In genomic region chr2:64615206-64615763, GRCh38 we compare ENCODE assay signal across 22 cellular contexts. TPM values are rescaled to one million over a fixed set of nuclear protein-coding genes. Genes with fewer than 3 reads are reported as not detected.
A peak's percentile ranks its signal among the peaks of the same experiment; 100 is the strongest.
DNase-seq lines count a peak whose midpoint lies in the region; ATAC-seq, FAIRE-seq and TF ChIP-seq lines count a peak whose summit lies in the region.
"Had no signal": no experiment of that assay in that cellular context is flagged by ENCODE, and none has a peak within 500 bp of the region (broad histone marks: within the 10 kb centered on the region; RNA-seq: fewer than 3 reads in every experiment).

No MANE protein-coding gene starts in this region.

- peaks cover 0 to 8% of the 10 kb centered on the region in 2 experiments; a peak in 3 of 5 replicates for H3K4me1 ChIP-seq in K562 (replicated peaks in 1 of 2; ENCODE audit: control insufficient read depth in 2 of 2, insufficient read depth in 2 of 2, low read length in 2 of 2)
- H3K4me1 ChIP-seq in endodermal cell (ENCODE audit: control insufficient read depth, insufficient read depth, low read length): peaks cover 11% of the 10 kb centered on the region
- peaks cover 9% of the 10 kb centered on the region for H3K4me1 ChIP-seq in HepG2 (ENCODE audit: insufficient read depth, low read length)
- H3K4me1 ChIP-seq in small intestine (ENCODE audit: control insufficient read depth in 2 of 2, insufficient read depth in 1 of 2, low read depth in 1 of 2, low read length in 1 of 2): no peaks in the 10 kb centered on the region
- no peaks in the 10 kb centered on the region for H3K4me1 ChIP-seq in PC-3 (ENCODE audit: insufficient read depth, low read length)
- H3K4me1 ChIP-seq: Caco-2 had no signal

- ATAC-seq in K562 (no peak; the same call in 1 of the 3 replicates), HepG2 (peak; percentile 85), PC-3 (no peak), HG03280 (IDR thresholded peaks at IDR 0.05; ENCODE audit: unreplicated experiment) (no peak)

- CTCF ChIA-PET in K562 (lab: Yijun Ruan, JAX; ENCODE audit: low intra/inter-chr PET ratio): no interaction called here
- CTCF ChIA-PET in HepG2 (lab: Yijun Ruan, JAX; ENCODE audit: low intra/inter-chr PET ratio, low total read pairs): no interaction called here
- CTCF ChIA-PET in PC-3 (lab: Charles Lee): interaction anchor here (0.6 kb wide), 1 partner anchor 21 kb away, joined by 6 read pairs; no protein-coding TSS in a partner anchor

- H3K9ac ChIP-seq in K562 (ENCODE audit: insufficient read depth in 1 of 2, low read depth in 2 of 2, low read length in 2 of 2) (peak overlapping the region in 1 of 2 experiments; percentile 2; a peak in 1 of 4 replicates), endodermal cell (ENCODE audit: extremely low read depth, low read length, poor library complexity, severe bottlenecking) (no peak overlapping the region), HepG2 (ENCODE audit: insufficient read depth, low read depth, low read length) (no peak overlapping the region), PC-3 (ENCODE audit: low read length) (no peak overlapping the region)
- H3K9ac ChIP-seq: KMS-11 had no signal

- 62% methylated on average over 6 of the region's 6 CpGs for WGBS in K562 (ENCODE audit: insufficient coverage, low coverage, missing lambda C conversion rate)
- WGBS in endodermal cell (ENCODE audit: insufficient coverage in 1 of 2, insufficient read length in 1 of 2), 2 experiments: 94 to 97% methylated on average over 3 to 6 of the region's 6 CpGs
- WGBS in HepG2 (ENCODE audit: low lambda C conversion rate): 65% methylated on average over 6 of the region's 6 CpGs
- 83 to 89% (median 87%) methylated on average over 6 of the region's 6 CpGs for WGBS in small intestine, 3 donors

- DNase-seq in K562 (ENCODE audit: extremely low read depth in 1 of 4, low spot score in 3 of 4): no peak
- DNase-seq in endodermal cell: peak; percentile 27
- no peak for DNase-seq in HepG2 (ENCODE audit: low spot score)
- peak; percentile 37 for DNase-seq in small intestine
- DNase-seq in putamen (ENCODE audit: low spot score): no peak
- DNase-seq in PC-3: no peak
- DNase-seq: ACHN; Caco-2; CD4-positive, alpha-beta T cell; GDM1; HFFc6 had no signal

- no peak overlapping the region for H3K27ac Mint-ChIP-seq in endodermal cell
- H3K27ac Mint-ChIP-seq: CD4-positive, alpha-beta T cell; GM23338; HFFc6 had no signal

- no peak for TF ChIP-seq EP300 in K562 (IDR thresholded peaks at IDR 0.05; ENCODE audit: low read length)
- TF ChIP-seq EP300 in HepG2 (IDR thresholded peaks at IDR 0.05; ENCODE audit: low read depth in 2 of 2, low read length in 2 of 2): no peak
- TF ChIP-seq EP300 in HepG2 (CRISPR knock-in tag; IDR thresholded peaks at IDR 0.05; ENCODE audit: borderline replicate concordance): no peak

- BruUV-seq in K562 (replicated peaks; lab: Mats Ljungman, UMichigan) (no TSS peak), HepG2 (replicated peaks; lab: Mats Ljungman, UMichigan) (no TSS peak), PC-3 (replicated peaks; lab: Mats Ljungman, UMichigan) (no TSS peak)

- no peak for TF ChIP-seq POLR2A in K562 (conservative IDR thresholded peaks at IDR 0.05)
- TF ChIP-seq POLR2A in HepG2 (IDR thresholded peaks at IDR 0.05; ENCODE audit: insufficient read depth in 1 of 2, low read depth in 2 of 2, low read length in 2 of 2): no peak

- intact Hi-C loops in K562 (cut with micrococcal nuclease): no loop called here
- intact Hi-C loops in HepG2 (cut with micrococcal nuclease; ENCODE audit: unreplicated experiment): no loop called here
- intact Hi-C loops in PC-3 (cut with micrococcal nuclease): no loop called here

- peaks cover 23% of the 10 kb centered on the region for H3K4me1 Mint-ChIP-seq in endodermal cell

- H3K4me3 ChIP-seq in K562 (no peak overlapping the region), endodermal cell (ENCODE audit: low read length) (no peak overlapping the region), HepG2 (replicated peaks in 1 of 3; ENCODE audit: insufficient read depth in 1 of 3, low read depth in 2 of 3, low read length in 3 of 3) (no peak overlapping the region), small intestine (ENCODE audit: low read depth in 1 of 2, low read length in 2 of 2) (no peak overlapping the region), PC-3 (ENCODE audit: low read length) (no peak overlapping the region)
- H3K4me3 ChIP-seq: GM23338 had no signal

- no peak overlapping the region for H3K4me3 Mint-ChIP-seq in endodermal cell
- H3K4me3 Mint-ChIP-seq: CD4-positive, alpha-beta T cell; GM23338; HFFc6 had no signal

- H3K36me3 Mint-ChIP-seq in endodermal cell (ENCODE audit: low read depth): no peaks in the 10 kb centered on the region

- H3K79me2 ChIP-seq in K562 (ENCODE audit: control insufficient read depth, insufficient read depth, low read length) (no peaks in the 10 kb centered on the region), HepG2 (ENCODE audit: insufficient read depth, low read length) (no peaks in the 10 kb centered on the region), PC-3 (ENCODE audit: low read length) (no peaks in the 10 kb centered on the region)

- H3K9me1 ChIP-seq in K562 (ENCODE audit: control insufficient read depth, insufficient read depth, low read length): no peaks in the 10 kb centered on the region

- H3K27ac ChIP-seq in K562 (ENCODE audit: extremely low read depth, low read depth, low read length) (no peak overlapping the region), endodermal cell (ENCODE audit: low read depth, low read length) (no peak overlapping the region), HepG2 (ENCODE audit: extremely low read length, insufficient read depth, low read length) (no peak overlapping the region), small intestine (ENCODE audit: low read depth in 1 of 2, low read length in 1 of 2) (no peak overlapping the region), PC-3 (ENCODE audit: low read length) (no peak overlapping the region)
- H3K27ac ChIP-seq: C4-2B, HL-60, KMS-11 had no signal

- no peaks in the 10 kb centered on the region for H3K9me2 ChIP-seq in PC-3 (replicated peaks; ENCODE audit: low read length)

- H3K36me3 ChIP-seq in K562 (ENCODE audit: control insufficient read depth, insufficient read depth, low read length): no peaks in the 10 kb centered on the region
- H3K36me3 ChIP-seq in endodermal cell (ENCODE audit: control insufficient read depth, insufficient read depth, low read length): no peaks in the 10 kb centered on the region
- H3K36me3 ChIP-seq in HepG2 (replicated peaks in 1 of 2; ENCODE audit: control insufficient read depth in 1 of 2, insufficient read depth in 2 of 2, low read length in 2 of 2): no peaks in the 10 kb centered on the region
- H3K36me3 ChIP-seq in small intestine (ENCODE audit: control insufficient read depth in 2 of 2, insufficient read depth in 2 of 2, low read length in 2 of 2): no peaks in the 10 kb centered on the region
- no peaks in the 10 kb centered on the region for H3K36me3 ChIP-seq in PC-3 (ENCODE audit: low read depth, low read length)

- TF ChIP-seq RAD21 in K562 (CRISPR knock-in tag; conservative IDR thresholded peaks at IDR 0.05 in 1 of 2, IDR thresholded peaks at IDR 0.05 in 1 of 2) (no peak), HepG2 (CRISPR knock-in tag; IDR thresholded peaks at IDR 0.05) (no peak)

- H4K20me1 ChIP-seq in K562 (replicated peaks; ENCODE audit: control insufficient read depth, insufficient read depth, low read length) (no peaks in the 10 kb centered on the region), HepG2 (ENCODE audit: insufficient read depth, low read length) (no peaks in the 10 kb centered on the region), PC-3 (ENCODE audit: low read length) (no peaks in the 10 kb centered on the region)

- H2AFZ ChIP-seq in K562 (ENCODE audit: low read depth, low read length) (peak overlapping the region; percentile 66), HepG2 (ENCODE audit: low read length) (no peak overlapping the region), PC-3 (ENCODE audit: low read length) (no peak overlapping the region)
- H2AFZ ChIP-seq: GM23338 had no signal

- no peaks in the 10 kb centered on the region for H3K9me3 ChIP-seq in K562 (replicated peaks; ENCODE audit: control insufficient read depth, insufficient read depth, low read depth, low read length)
- H3K9me3 ChIP-seq in endodermal cell (ENCODE audit: control insufficient read depth, low read length): no peaks in the 10 kb centered on the region
- no peaks in the 10 kb centered on the region for H3K9me3 ChIP-seq in HepG2 (ENCODE audit: low read length)
- no peaks in the 10 kb centered on the region for H3K9me3 ChIP-seq in small intestine (ENCODE audit: control insufficient read depth, low read depth)
- H3K9me3 ChIP-seq in PC-3 (ENCODE audit: low read length): no peaks in the 10 kb centered on the region
- H3K9me3 ChIP-seq: Caco-2 had no signal

- no peaks in the 10 kb centered on the region for H3K9me3 Mint-ChIP-seq in endodermal cell
- H3K9me3 Mint-ChIP-seq: CD4-positive, alpha-beta T cell; GM23338; HFFc6 had no signal

- POLR2A ChIA-PET in K562 (lab: Yijun Ruan, JAX): interaction anchor here (0.6 to 1.7 kb wide), 5 partner anchors 9 to 32 kb away, joined by 3 to 7 read pairs (median 4); no protein-coding TSS in a partner anchor
- POLR2A ChIA-PET in HepG2 (lab: Yijun Ruan, JAX): interaction anchor here (1.3 kb wide), 1 partner anchor 39 kb away, joined by 3 read pairs; the partner anchor contains the start of gene SERTAD2
- POLR2A ChIA-PET in PC-3 (lab: Charles Lee; ENCODE audit: unreplicated experiment): interaction anchor here (0.7 kb wide), 1 partner anchor 25 kb away, joined by 4 read pairs; no protein-coding TSS in a partner anchor

- H3F3A ChIP-seq in PC-3 (ENCODE audit: low read length, unreplicated experiment): no peaks in the 10 kb centered on the region

- peaks cover 12% of the 10 kb centered on the region for H3K27me3 Mint-ChIP-seq in endodermal cell (ENCODE audit: insufficient read depth)
- H3K27me3 Mint-ChIP-seq: CD4-positive, alpha-beta T cell had no signal

- H3K27me3 ChIP-seq in K562 (ENCODE audit: control insufficient read depth in 2 of 2, insufficient read depth in 2 of 2, low read length in 2 of 2) (no peaks in the 10 kb centered on the region), endodermal cell (ENCODE audit: control insufficient read depth, insufficient read depth, low read length, poor library complexity, severe bottlenecking) (no peaks in the 10 kb centered on the region), HepG2 (ENCODE audit: control insufficient read depth in 1 of 2, insufficient read depth in 2 of 2, low read length in 2 of 2) (no peaks in the 10 kb centered on the region; a peak in 2 of 5 replicates), small intestine (ENCODE audit: control insufficient read depth in 2 of 2, insufficient read depth in 2 of 2, low read length in 2 of 2) (no peaks in the 10 kb centered on the region), PC-3 (ENCODE audit: low read length) (no peaks in the 10 kb centered on the region)

- no peak for TF ChIP-seq CTCF in K562 (IDR thresholded peaks at IDR 0.05 in 2 of 3, conservative IDR thresholded peaks at IDR 0.05 in 1 of 3; ENCODE audit: insufficient read depth in 2 of 3, low read depth in 1 of 3, low read length in 3 of 3)
- no peak for TF ChIP-seq CTCF in endodermal cell (conservative IDR thresholded peaks at IDR 0.05)
- no peak for TF ChIP-seq CTCF in HepG2 (CRISPR knock-in tag; IDR thresholded peaks at IDR 0.05)
- no peak for TF ChIP-seq CTCF in PC-3 (conservative IDR thresholded peaks at IDR 0.05; ENCODE audit: low read depth, low read length)

- FAIRE-seq in K562 (lab: Jason Lieb, UNC) (no peak), HepG2 (lab: Jason Lieb, UNC) (peak; percentile 52), small intestine (lab: Jason Lieb, UNC) (no peak)
- FAIRE-seq: A204.1, D721Med, GM12892, GM18507, H54, HTR-8/SVneo had no signal

- no peak overlapping the region for H3K4me2 ChIP-seq in K562 (ENCODE audit: insufficient read depth, low read length)
- H3K4me2 ChIP-seq in HepG2 (ENCODE audit: low read depth, low read length): peak overlapping the region; percentile 40; the same call in 1 of the 2 replicates
- H3K4me2 ChIP-seq in PC-3 (ENCODE audit: low read length): no peak overlapping the region
- H3K4me2 ChIP-seq: GM23338 had no signal

- in situ Hi-C loops in K562 (cut with MboI) (no loop called here), HepG2 (cut with HindIII; ENCODE audit: extremely low pct_ligation_motif_present, low pct_unique_long_range_greater_than_20kb) (loop anchor here (25.0 kb wide), 1 partner anchor 947 kb away; no protein-coding TSS in a partner anchor)

RNA-seq across cellular contexts. Expression of gene SERTAD2, which starts 38.4 kb away (rescaled TPM):
- total RNA-seq in K562 (2011; cell fraction: chromatin; rRNA removed; ENCODE audit: low replicate concordance): 9.0 and 18.6 TPM in 2 replicates
- 8.2 and 9.5 TPM in 2 replicates for total RNA-seq in K562 (2011; cell fraction: nucleolus; rRNA removed)
- 17.8 and 37.0 TPM in 2 replicates for total RNA-seq in K562 (2011; cell fraction: nucleoplasm; rRNA removed)
- total RNA-seq in K562 (2014; rRNA removed) (5.3 and 5.9 TPM in 2 replicates), K562 (2014; rRNA removed; fragmentation: Illumina TruSeq; extraction: Trizol) (5.7 and 6.1 TPM in 2 replicates), K562 (2015; rRNA removed; fragmentation: Illumina TruSeq; extraction: Trizol) (6.5 and 7.1 TPM in 2 replicates), K562 (2021) (11.3 and 11.6 TPM in 2 replicates), endodermal cell (10 to 100 TPM; 17.1 to 20.3 TPM), HepG2 (2016; rRNA removed; fragmentation: Illumina TruSeq; extraction: Trizol) (6.7 and 11.8 TPM in 2 replicates), PC-3 (2014; rRNA removed) (19.8 and 34.9 TPM in 2 replicates)
- polyA plus RNA-seq in K562 (2011; rRNA removed) (5.9 and 6.6 TPM in 2 replicates), K562 (2014; fragmentation: Illumina TruSeq; extraction: Trizol) (9.4 and 12.5 TPM in 2 replicates), K562 (2014; fragmentation: Nextera tagmentation; extraction: Ambion mirVana) (1 to 10 TPM; 3.0 to 3.4 TPM), K562 (2014; rRNA removed) (6.3 and 7.5 TPM in 2 replicates), HepG2 (2011; rRNA removed) (22.6 and 23.5 TPM in 2 replicates), small intestine (1 to 10 TPM; 2.7 to 7.8 (median 3.8) TPM)
- polyA plus RNA-seq in K562 (2011; cell fraction: cytosol; rRNA removed): 6.1 and 8.2 TPM in 2 replicates
- 5.4 and 7.0 TPM in 2 replicates for polyA plus RNA-seq in K562 (2011; cell fraction: nucleus; rRNA removed)
- 10.7 and 11.1 TPM in 2 replicates for polyA plus RNA-seq in K562 (2012)
- polyA minus RNA-seq in K562 (2011; rRNA and poly(A)+ RNA removed): 11.4 and 12.5 TPM in 2 replicates
- polyA minus RNA-seq in K562 (2011; cell fraction: cytosol; rRNA and poly(A)+ RNA removed): 5.9 and 8.6 TPM in 2 replicates
- 7.7 and 10.0 TPM in 2 replicates for polyA minus RNA-seq in K562 (2011; cell fraction: nucleus; rRNA and poly(A)+ RNA removed)
- 27.7 TPM for polyA plus RNA-seq in endodermal cell (2013, experiment 1 of 2)
- 25.7 TPM for polyA plus RNA-seq in endodermal cell (2013, experiment 2 of 2)
- total RNA-seq in HepG2 (2016; cell fraction: cytosol; rRNA removed; fragmentation: Illumina TruSeq; extraction: Trizol; ENCODE audit: low read depth): 1.4 and 1.5 TPM in 2 replicates
- 6.7 and 10.6 TPM in 2 replicates for total RNA-seq in HepG2 (2016; cell fraction: insoluble cytoplasmic fraction; rRNA removed; fragmentation: Illumina TruSeq; extraction: Trizol)
- total RNA-seq in HepG2 (2016; cell fraction: membrane; rRNA removed; fragmentation: Illumina TruSeq; extraction: Trizol): 7.8 and 8.3 TPM in 2 replicates
- total RNA-seq in HepG2 (2016; cell fraction: nucleus; rRNA removed; fragmentation: Illumina TruSeq; extraction: Trizol): 14.3 and 14.5 TPM in 2 replicates
- 18.0 and 25.0 TPM in 2 replicates for polyA plus RNA-seq in HepG2 (2011; cell fraction: cytosol; rRNA removed)
- 19.6 and 25.0 TPM in 2 replicates for polyA plus RNA-seq in HepG2 (2011; cell fraction: nucleus; rRNA removed)
- polyA plus RNA-seq in HepG2 (2012): 42.6 and 46.2 TPM in 2 replicates
- polyA plus RNA-seq in HepG2 (2016; cell fraction: cytosol; fragmentation: Illumina TruSeq; extraction: Trizol; ENCODE audit: low read depth): 1.8 and 2.6 TPM in 2 replicates
- polyA plus RNA-seq in HepG2 (2016; cell fraction: insoluble cytoplasmic fraction; fragmentation: Illumina TruSeq; extraction: Trizol; ENCODE audit: low read depth): 15.8 and 17.6 TPM in 2 replicates
- 6.6 and 6.8 TPM in 2 replicates for polyA plus RNA-seq in HepG2 (2016; cell fraction: membrane; fragmentation: Illumina TruSeq; extraction: Trizol; ENCODE audit: low read depth)
- polyA plus RNA-seq in HepG2 (2016; cell fraction: nucleus; fragmentation: Illumina TruSeq; extraction: Trizol; ENCODE audit: insufficient read depth, low read depth): 25.6 and 26.8 TPM in 2 replicates
- 7.6 and 39.9 TPM in 2 replicates for polyA minus RNA-seq in HepG2 (2011; rRNA and poly(A)+ RNA removed; ENCODE audit: low replicate concordance)
- polyA minus RNA-seq in HepG2 (2011; cell fraction: cytosol; rRNA and poly(A)+ RNA removed): 37.8 and 40.2 TPM in 2 replicates
- polyA minus RNA-seq in HepG2 (2011; cell fraction: nucleus; rRNA and poly(A)+ RNA removed): 37.5 and 39.7 TPM in 2 replicates

Comparison
In these comparisons a context has a peak if more than half of its experiments do, and no peak if none do; other contexts are left out.
1. DNase-seq: peak in endodermal cell (single experiment) and small intestine (single experiment); none in K562 (0 of 4), HepG2 (single experiment), putamen (single experiment) and PC-3 (single experiment).
2. Of the 241 proteins assayed by ChIP-seq in both HepG2 and K562: peak only in HepG2: HBP1 and MAX; only in K562: none; in both: none; in neither: 239.